8 cellular contexts compared by ENCODE assay signal in the genomic region with DNA sequence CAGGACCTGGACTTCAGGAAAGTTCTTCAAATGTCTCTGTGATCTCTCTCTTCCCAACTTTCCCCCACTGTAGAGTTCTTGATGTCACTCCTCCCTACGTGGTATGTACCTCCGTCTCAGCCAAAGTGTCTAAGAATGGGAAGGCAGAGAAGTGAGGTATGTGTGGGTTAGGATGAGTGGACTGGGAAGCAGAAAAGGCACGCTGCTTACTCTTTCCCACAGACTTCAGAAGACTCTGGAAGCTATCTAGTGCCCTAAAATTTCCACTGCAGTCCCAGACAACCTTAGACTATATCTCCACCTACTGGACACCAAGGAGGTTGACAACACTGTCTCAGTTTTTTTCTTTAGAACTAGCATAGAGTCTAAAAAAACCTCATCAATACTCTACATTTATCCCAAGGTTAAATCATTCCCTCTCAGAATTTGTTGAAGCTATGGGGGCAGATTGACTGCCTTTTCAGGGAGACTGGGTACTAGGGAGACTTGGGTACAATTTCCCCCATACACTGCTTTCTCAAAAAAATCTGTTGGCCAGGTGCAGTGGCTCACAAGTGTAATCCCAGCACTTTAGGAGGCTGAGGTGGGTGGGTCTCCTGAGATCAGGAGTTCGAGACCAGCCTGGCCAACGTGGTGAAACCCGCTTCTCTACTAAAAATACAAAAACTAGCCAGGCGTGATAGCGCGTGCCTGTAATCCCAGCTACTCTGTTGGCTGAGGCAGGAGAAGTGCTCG. TPM values are rescaled to one million over a fixed set of nuclear protein-coding genes. Genes with fewer than 3 reads are reported as not detected.
DNase-seq lines count a peak whose midpoint lies in the region; ATAC-seq and TF ChIP-seq lines count a peak whose summit lies in the region.

No MANE protein-coding gene starts in this region.

- no peak overlapping the region for H3K27ac Mint-ChIP-seq in Caco-2 (ENCODE audit: unreplicated experiment)
- H3K27ac Mint-ChIP-seq in activated T-cell treated with anti-CD3 and anti-CD28 coated beads, Interleukin-2, amount 50 U/mL, for 24 hours: no peak overlapping the region

- peak; percentile 63 for ATAC-seq in GM21447 (IDR thresholded peaks at IDR 0.05; ENCODE audit: unreplicated experiment)
- peak; percentile 92 for ATAC-seq in Right ventricle myocardium superior (ENCODE audit: poor library complexity)
- no peak for ATAC-seq in GM21529 (IDR thresholded peaks at IDR 0.05; ENCODE audit: unreplicated experiment)
- ATAC-seq in GM21367 (IDR thresholded peaks at IDR 0.05; ENCODE audit: unreplicated experiment): no peak

- no peaks in the 10 kb centered on the region for H3K9me3 ChIP-seq in Caco-2

- H3K36me3 Mint-ChIP-seq in Caco-2 (ENCODE audit: insufficient read depth, unreplicated experiment): no peaks in the 10 kb centered on the region
- no peaks in the 10 kb centered on the region for H3K36me3 Mint-ChIP-seq in activated T-cell treated with anti-CD3 and anti-CD28 coated beads, Interleukin-2, amount 50 U/mL, for 24 hours (ENCODE audit: low read depth)

- H3K4me1 Mint-ChIP-seq in Caco-2 (ENCODE audit: low read depth, unreplicated experiment): no peaks in the 10 kb centered on the region
- peaks cover 11% of the 10 kb centered on the region for H3K4me1 Mint-ChIP-seq in activated T-cell treated with anti-CD3 and anti-CD28 coated beads, Interleukin-2, amount 50 U/mL, for 24 hours (ENCODE audit: low read depth)

- H3K4me1 ChIP-seq in Caco-2: no peaks in the 10 kb centered on the region

- CTCF ChIA-PET in Caco-2 (lab: Charles Lee): interaction anchor here (0.5 to 5.4 kb wide), 12 partner anchors 12 to 102 kb away, joined by 3 to 142 read pairs (median 4); no protein-coding TSS in a partner anchor

- H3K27me3 ChIP-seq in Caco-2 (replicated peaks; ENCODE audit: control insufficient read depth, insufficient read depth, low read length): no peaks in the 10 kb centered on the region

- POLR2A ChIA-PET in Caco-2 (lab: Charles Lee): no interaction called here

- no peaks in the 10 kb centered on the region for H3K27me3 Mint-ChIP-seq in Caco-2 (ENCODE audit: insufficient read depth, unreplicated experiment)
- no peaks in the 10 kb centered on the region for H3K27me3 Mint-ChIP-seq in activated T-cell treated with anti-CD3 and anti-CD28 coated beads, Interleukin-2, amount 50 U/mL, for 24 hours

- no peak overlapping the region for H3K4me3 Mint-ChIP-seq in Caco-2 (ENCODE audit: unreplicated experiment)
- H3K4me3 Mint-ChIP-seq in activated T-cell treated with anti-CD3 and anti-CD28 coated beads, Interleukin-2, amount 50 U/mL, for 24 hours: no peak overlapping the region

- H3K4me3 ChIP-seq in Caco-2 (ENCODE audit: low read depth, low read length): no peak overlapping the region

- intact Hi-C loops in Caco-2 (cut with micrococcal nuclease; ENCODE audit: unreplicated experiment): loop anchor here (1.0 kb wide), 1 partner anchor 40 kb away; no protein-coding TSS in a partner anchor
- intact Hi-C loops in Right ventricle myocardium superior (cut with DNase I): loop anchor here (2.0 kb wide), 1 partner anchor 39 kb away; no protein-coding TSS in a partner anchor

- no peaks in the 10 kb centered on the region for H3K36me3 ChIP-seq in Caco-2 (ENCODE audit: control insufficient read depth, insufficient read depth, low read length)

- BruUV-seq in Caco-2 (replicated peaks; lab: Mats Ljungman, UMichigan): no TSS peak

- peak; percentile 76 to 81 for TF ChIP-seq CTCF in Caco-2 (IDR thresholded peaks at IDR 0.05; ENCODE audit: insufficient read depth in 1 of 2, low read depth in 1 of 2, low read length in 1 of 2, severe bottlenecking in 1 of 2, unreplicated experiment in 1 of 2)

- peak in 1 of 2 experiments; percentile 35 for DNase-seq in Caco-2
- DNase-seq in NCI-H2196 treated with DMSO at 0.1 percent for 48 hours (lab: John Stamatoyannopoulos, UW; ENCODE audit: unreplicated experiment): peak; percentile 39
- DNase-seq in activated T-cell treated with anti-CD3 and anti-CD28 coated beads, Interleukin-2, amount 50 U/mL, for 24 hours: peak; percentile 37
- no peak for DNase-seq in Right ventricle myocardium superior
- peak; percentile 47 for DNase-seq in putamen (ENCODE audit: low spot score)

- H3K9me3 Mint-ChIP-seq in Caco-2 (ENCODE audit: unreplicated experiment): no peaks in the 10 kb centered on the region
- H3K9me3 Mint-ChIP-seq in activated T-cell treated with anti-CD3 and anti-CD28 coated beads, Interleukin-2, amount 50 U/mL, for 24 hours: no peaks in the 10 kb centered on the region

RNA-seq across cellular contexts. Expression of a gene that starts 20.6 kb away (rescaled TPM):
- total RNA-seq in Caco-2 (2022): 17.3 and 22.3 TPM in 2 replicates
- total RNA-seq in Right ventricle myocardium superior: 51.6 TPM

RNA-seq across cellular contexts. Expression of a gene that starts 33.7 kb away (rescaled TPM):
- total RNA-seq in Caco-2 (2022) (not detected in 2 replicates), Right ventricle myocardium superior (not detected)

RNA-seq across cellular contexts. Expression of a gene that starts 55.2 kb away (rescaled TPM):
- total RNA-seq in Caco-2 (2022) (8.4 and 9.4 TPM in 2 replicates), Right ventricle myocardium superior (10.7 TPM)

RNA-seq across cellular contexts. Expression of a gene that starts 57.9 kb away (rescaled TPM):
- total RNA-seq in Caco-2 (2022) (not detected in 2 replicates), Right ventricle myocardium superior (7.4 TPM)

Comparison
In these comparisons a context has a peak if more than half of its experiments do, and no peak if none do; other contexts are left out.
1. ATAC-seq: peak in GM21447 (single experiment) and Right ventricle myocardium superior (single experiment); none in GM21529 (single experiment) and GM21367 (single experiment).